1 cellular context compared by ENCODE assay signal in genomic region chr17:76071497-76072148, GRCh38.
TF ChIP-seq lines count a peak whose summit lies in the region.

No MANE protein-coding gene starts in this region.

TF ChIP-seq in IMR-90, 13 proteins besides CTCF, POLR2A, EP300 and RAD21:
- TF ChIP-seq MXI1 (IDR thresholded peaks at IDR 0.05; ENCODE audit: borderline replicate concordance, low read depth, low read length) (no peak; the same call in 1 of the 2 replicates), FOS (IDR thresholded peaks at IDR 0.05; ENCODE audit: low read depth, low read length) (no peak), BHLHE40 (IDR thresholded peaks at IDR 0.05; ENCODE audit: low read depth, low read length) (no peak), MAZ (IDR thresholded peaks at IDR 0.05; ENCODE audit: borderline replicate concordance, low read depth, low read length) (no peak), RFX5 (IDR thresholded peaks at IDR 0.05; ENCODE audit: low read depth, low read length) (no peak), NFE2L2 (IDR thresholded peaks at IDR 0.05; ENCODE audit: low read depth, low read length) (no peak), MAFK (IDR thresholded peaks at IDR 0.05; ENCODE audit: low read depth, low read length) (no peak), SMC3 (IDR thresholded peaks at IDR 0.05; ENCODE audit: low read depth, low read length) (no peak), CEBPB (IDR thresholded peaks at IDR 0.05; ENCODE audit: low read depth, low read length) (no peak), USF2 (IDR thresholded peaks at IDR 0.05; ENCODE audit: low read depth, low read length) (no peak)
